Comparison of ENCODE assay signal across 17 cellular contexts in the genomic region with DNA sequence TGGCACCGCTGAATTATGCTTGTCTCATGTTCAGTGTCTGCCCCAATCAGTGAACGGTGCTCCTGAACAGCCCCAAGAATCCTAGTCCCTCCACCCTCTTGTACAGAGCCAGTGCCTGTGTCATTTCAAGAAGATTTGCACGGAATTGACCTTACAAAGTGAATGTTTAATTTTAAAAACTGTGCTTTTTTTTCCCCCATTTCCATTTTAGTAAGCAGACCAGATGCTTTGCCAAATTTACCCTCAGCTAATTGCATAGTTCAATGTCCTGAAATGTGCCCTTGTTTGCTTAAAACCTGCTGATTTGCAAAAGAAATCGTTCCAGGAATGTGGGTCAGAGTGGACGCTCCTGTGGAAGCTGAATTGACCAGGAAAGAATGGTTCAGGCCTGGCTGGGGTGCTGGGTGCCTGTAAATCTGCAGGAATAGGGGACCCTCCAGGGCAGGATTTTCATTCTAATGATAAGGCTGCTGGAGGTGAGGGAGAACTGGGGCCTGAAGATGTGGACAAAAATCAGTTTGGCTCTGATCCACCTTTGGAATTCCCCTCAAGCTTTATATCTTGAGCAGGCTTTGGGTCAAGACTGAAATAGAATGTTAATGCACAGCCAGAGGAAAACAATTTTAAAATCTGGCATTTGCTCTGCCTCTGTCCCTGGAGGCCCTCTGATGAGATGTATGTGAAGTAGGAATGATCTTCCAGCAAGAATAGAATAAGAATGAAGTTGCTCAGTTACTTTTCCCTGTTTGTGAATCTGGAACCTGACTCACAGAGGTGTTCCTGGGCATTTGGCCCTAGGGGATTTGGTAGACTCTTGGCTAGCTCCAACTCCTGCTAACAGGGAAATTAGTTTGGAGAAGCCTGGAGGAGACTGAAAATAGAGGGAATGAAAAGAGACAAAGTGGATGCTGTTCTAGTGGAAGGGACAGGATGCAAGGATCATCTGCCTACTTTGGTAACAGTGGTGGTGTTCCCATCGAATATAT. TPM values are rescaled to one million over a fixed set of nuclear protein-coding genes. Genes with fewer than 3 reads are reported as not detected.
A peak's percentile ranks its signal among the peaks of the same experiment; 100 is the strongest.
DNase-seq lines count a peak whose midpoint lies in the region; ATAC-seq and TF ChIP-seq lines count a peak whose summit lies in the region.
"Had no signal": no experiment of that assay in that cellular context is flagged by ENCODE, and none has a peak within 500 bp of the region (broad histone marks: within the 10 kb centered on the region; RNA-seq: fewer than 3 reads in every experiment).

No MANE protein-coding gene starts in this region.

- no peaks in the 10 kb centered on the region for H3K36me3 Mint-ChIP-seq in activated T-cell treated with anti-CD3 and anti-CD28 coated beads, Interleukin-2, amount 50 U/mL, for 24 hours (ENCODE audit: low read depth)
- H3K36me3 Mint-ChIP-seq in activated CD4-positive, alpha-beta memory T cell treated with anti-CD3 and anti-CD28 coated beads for 36 hours: no peaks in the 10 kb centered on the region
- H3K36me3 Mint-ChIP-seq: CD8-positive, alpha-beta T cell had no signal

- H3K27ac Mint-ChIP-seq in activated T-cell treated with anti-CD3 and anti-CD28 coated beads, Interleukin-2, amount 50 U/mL, for 24 hours: no peak overlapping the region
- H3K27ac Mint-ChIP-seq in activated CD4-positive, alpha-beta memory T cell treated with anti-CD3 and anti-CD28 coated beads for 36 hours: no peak overlapping the region
- H3K27ac Mint-ChIP-seq: CD8-positive, alpha-beta T cell; effector memory CD8-positive, alpha-beta T cell had no signal

- TF ChIP-seq CTCF in left lung (IDR thresholded peaks at IDR 0.05): no peak
- no peak for TF ChIP-seq CTCF in tibial nerve (IDR thresholded peaks at IDR 0.05)

- no peaks in the 10 kb centered on the region for H3K27me3 ChIP-seq in left lung
- no peaks in the 10 kb centered on the region for H3K27me3 ChIP-seq in tibial nerve

- no peaks in the 10 kb centered on the region for H3K9me3 Mint-ChIP-seq in activated T-cell treated with anti-CD3 and anti-CD28 coated beads, Interleukin-2, amount 50 U/mL, for 24 hours
- no peaks in the 10 kb centered on the region for H3K9me3 Mint-ChIP-seq in activated CD4-positive, alpha-beta memory T cell treated with anti-CD3 and anti-CD28 coated beads for 36 hours
- H3K9me3 Mint-ChIP-seq: activated T-cell treated with anti-CD3 and anti-CD28 coated beads, Interleukin-2, amount 50 U/mL, for 4 hours; CD8-positive, alpha-beta T cell; effector memory CD8-positive, alpha-beta T cell had no signal

- DNase-seq in RPMI7951 (ENCODE audit: low read depth): peak; percentile 29
- DNase-seq in fibroblast of gingiva (ENCODE audit: low read depth): peak; percentile 90
- DNase-seq in left lung: no peak
- DNase-seq in tibial nerve (ENCODE audit: low spot score in 2 of 2): no peak
- DNase-seq in activated naive CD4-positive, alpha-beta T cell treated with anti-CD3 and anti-CD28 coated beads, Interleukin-2, amount 50 U/mL, for 16 hours: no peak
- DNase-seq in ureter (ENCODE audit: low spot score): no peak
- no peak for DNase-seq in activated T-cell treated with anti-CD3 and anti-CD28 coated beads, Interleukin-2, amount 50 U/mL, for 24 hours
- no peak for DNase-seq in activated CD4-positive, alpha-beta memory T cell treated with anti-CD3 and anti-CD28 coated beads for 36 hours
- DNase-seq: activated T-cell treated with anti-CD3 and anti-CD28 coated beads, Interleukin-2, amount 50 U/mL, for 4 hours; amygdala; CD8-positive, alpha-beta T cell; effector memory CD8-positive, alpha-beta T cell; GF-D8; HCEC 1CT; NCI-H1417 treated with DMSO at 0.1 percent for 48 hours; NCI-H82; stimulated activated naive CD4-positive, alpha-beta T cell treated with Interleukin-2 at 50 U/mL for 16 hours had no signal

- POLR2A ChIA-PET in activated CD4-positive, alpha-beta memory T cell treated with anti-CD3 and anti-CD28 coated beads for 36 hours (lab: Charles Lee): no interaction called here

- H3K27ac ChIP-seq in left lung (peak overlapping the region in 1 of 2 donors; percentile 1), tibial nerve (peak overlapping the region; percentile 5 to 80 (median 54))

- CTCF ChIA-PET in activated CD4-positive, alpha-beta memory T cell treated with anti-CD3 and anti-CD28 coated beads for 36 hours (lab: Charles Lee): interaction anchor here (1.8 kb wide), 1 partner anchor 29 kb away, joined by 6 read pairs; no protein-coding TSS in a partner anchor

- intact Hi-C loops in left lung (cut with DNase I): no loop called here
- intact Hi-C loops in activated CD4-positive, alpha-beta memory T cell treated with anti-CD3 and anti-CD28 coated beads for 36 hours (cut with micrococcal nuclease): no loop called here

- H3K4me1 ChIP-seq in left lung (peaks cover 0 to 11% of the 10 kb centered on the region in 2 donors), tibial nerve (peaks cover 0 to 51% (median 30%) of the 10 kb centered on the region in 4 donors)

- H3K4me3 ChIP-seq in left lung (no peak overlapping the region), tibial nerve (no peak overlapping the region)

- H3K9me3 ChIP-seq in left lung (no peaks in the 10 kb centered on the region), tibial nerve (no peaks in the 10 kb centered on the region)

- H3K36me3 ChIP-seq in left lung: no peaks in the 10 kb centered on the region
- H3K36me3 ChIP-seq in tibial nerve: no peaks in the 10 kb centered on the region

- no peaks in the 10 kb centered on the region for H3K27me3 Mint-ChIP-seq in activated T-cell treated with anti-CD3 and anti-CD28 coated beads, Interleukin-2, amount 50 U/mL, for 24 hours
- H3K27me3 Mint-ChIP-seq in activated CD4-positive, alpha-beta memory T cell treated with anti-CD3 and anti-CD28 coated beads for 36 hours: no peaks in the 10 kb centered on the region

- TF ChIP-seq EP300 in tibial nerve (IDR thresholded peaks at IDR 0.05): no peak

- WGBS in tibial nerve, 2 donors: 22 to 24% methylated on average over 6 of the region's 6 CpGs

- no peak overlapping the region for H3K4me3 Mint-ChIP-seq in activated T-cell treated with anti-CD3 and anti-CD28 coated beads, Interleukin-2, amount 50 U/mL, for 24 hours
- H3K4me3 Mint-ChIP-seq in activated CD4-positive, alpha-beta memory T cell treated with anti-CD3 and anti-CD28 coated beads for 36 hours: no peak overlapping the region
- H3K4me3 Mint-ChIP-seq: activated T-cell treated with anti-CD3 and anti-CD28 coated beads, Interleukin-2, amount 50 U/mL, for 4 hours; CD8-positive, alpha-beta T cell; effector memory CD8-positive, alpha-beta T cell had no signal

- H3K4me1 Mint-ChIP-seq in activated T-cell treated with anti-CD3 and anti-CD28 coated beads, Interleukin-2, amount 50 U/mL, for 24 hours (ENCODE audit: low read depth): no peaks in the 10 kb centered on the region
- H3K4me1 Mint-ChIP-seq in activated CD4-positive, alpha-beta memory T cell treated with anti-CD3 and anti-CD28 coated beads for 36 hours (ENCODE audit: low read depth): no peaks in the 10 kb centered on the region

- ATAC-seq in left lung: peak; percentile 51
- ATAC-seq: activated T-cell treated with anti-CD3 and anti-CD28 coated beads, Interleukin-2, amount 50 U/mL, for 4 hours; CD8-positive, alpha-beta T cell; effector memory CD8-positive, alpha-beta T cell had no signal

- no peak for TF ChIP-seq POLR2A in tibial nerve (IDR thresholded peaks at IDR 0.05)

RNA-seq across cellular contexts. Expression of gene TMEM17, which starts 19.9 kb away (rescaled TPM):
- 3.2 and 3.5 TPM in 2 replicates for total RNA-seq in RPMI7951 (2014; rRNA removed; shearing (Covaris generic))
- total RNA-seq in left lung (1 to 10 TPM; 1.8 to 2.7 TPM), tibial nerve (1 to 10 TPM; 1.7 to 5.9 (median 3.2) TPM), ureter (2.0 TPM)
- under 1 TPM in 1 of 2 experiments, not detected in 1; 0.24 TPM for total RNA-seq in activated CD4-positive, alpha-beta memory T cell treated with anti-CD3 and anti-CD28 coated beads for 36 hours
- total RNA-seq: CD8-positive, alpha-beta T cell had no signal

Comparison
In these comparisons a context has a peak if more than half of its experiments do, and no peak if none do; other contexts are left out.
1. DNase-seq: peak in RPMI7951 (single experiment) and fibroblast of gingiva (single experiment); none in left lung (0 of 2), tibial nerve (0 of 2), activated naive CD4-positive, alpha-beta T cell treated with anti-CD3 and anti-CD28 coated beads, Interleukin-2, amount 50 U/mL, for 16 hours (single experiment), ureter (single experiment), activated T-cell treated with anti-CD3 and anti-CD28 coated beads, Interleukin-2, amount 50 U/mL, for 24 hours (single experiment) and activated CD4-positive, alpha-beta memory T cell treated with anti-CD3 and anti-CD28 coated beads for 36 hours (single experiment).